ENCODE assay signal across 8 cellular contexts in the genomic region with DNA sequence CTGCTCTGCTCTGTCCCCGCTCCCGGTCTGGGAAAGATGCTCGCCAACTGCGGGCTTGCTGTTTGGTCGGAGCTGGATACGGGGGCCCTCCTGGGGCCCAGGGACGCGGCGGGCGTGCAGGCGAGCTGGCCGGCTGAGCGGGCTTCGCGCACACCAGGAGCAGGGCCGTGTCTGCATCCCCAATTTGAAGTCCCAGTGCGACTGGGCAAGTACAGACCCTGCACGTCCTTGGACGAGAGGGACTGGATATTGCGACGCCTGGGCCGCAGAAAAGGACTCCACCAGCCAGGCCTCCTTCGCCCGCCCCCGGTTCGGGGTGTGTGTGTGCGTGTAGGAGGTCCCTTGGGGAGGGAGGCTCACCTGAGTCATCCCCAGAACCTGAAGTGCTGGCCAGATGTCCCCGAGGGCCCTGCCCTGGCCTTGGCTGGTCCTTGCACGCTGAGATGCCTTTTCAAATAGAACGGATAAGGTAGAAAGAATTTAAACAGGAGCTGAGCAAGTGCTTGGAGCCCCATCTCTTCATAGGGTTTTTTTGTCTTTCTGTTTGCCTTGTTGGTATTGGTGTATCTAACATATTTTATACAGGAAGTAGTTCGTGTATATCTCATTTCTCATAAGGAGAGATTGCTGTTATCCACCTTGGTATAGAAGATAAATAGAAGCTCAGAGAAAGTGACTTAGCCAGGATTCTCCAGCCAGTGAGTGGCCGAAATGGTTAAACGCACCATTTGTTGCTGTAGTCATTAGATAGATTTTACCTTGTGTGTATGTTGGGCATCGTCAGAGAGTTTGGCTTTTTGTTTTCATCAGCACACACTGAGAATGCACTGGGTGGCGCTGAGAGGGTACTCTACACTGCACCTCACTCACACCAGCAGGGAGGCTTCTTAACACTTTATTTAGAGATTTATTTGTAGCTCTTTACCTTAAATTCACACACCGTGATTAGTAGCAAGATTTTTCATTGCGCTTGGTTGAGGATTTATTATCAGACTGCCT. TPM values are rescaled to one million over a fixed set of nuclear protein-coding genes. Genes with fewer than 3 reads are reported as not detected.
DNase-seq lines count a peak whose midpoint lies in the region; ATAC-seq and TF ChIP-seq lines count a peak whose summit lies in the region.

No MANE protein-coding gene starts in this region.

- ATAC-seq in GM18517 (IDR thresholded peaks at IDR 0.05; ENCODE audit: unreplicated experiment) (peak; percentile 32), HG03025 (IDR thresholded peaks at IDR 0.05; ENCODE audit: low FRiP score, unreplicated experiment) (peak; percentile 37)

- H3K4me3 ChIP-seq in astrocyte of the spinal cord (ENCODE audit: low read depth, low read length) = peak overlapping the region; percentile 73

- DNase-seq in AG20443 (ENCODE audit: low spot score) (peak; percentile 75), RPMI7951 (ENCODE audit: low read depth) (peak; percentile 45), astrocyte of the spinal cord (ENCODE audit: low read depth, low spot score) (peak; percentile 34), kidney glomerular epithelial cell (lab: John Stamatoyannopoulos, UW) (peak; percentile 5), NCI-H524 (lab: John Stamatoyannopoulos, UW) (no peak)
- peak in 2 of 3 experiments; percentile 21 to 33 for DNase-seq in stimulated activated CD4-positive, alpha-beta T cell treated with anti-CD3 and anti-CD28 coated beads, TNF-alpha, amount 100 ng/mL, for 24 hours (ENCODE audit: low read depth in 3 of 3)

- in situ Hi-C loops in astrocyte of the spinal cord (cut with HindIII; ENCODE audit: low sequenced_read_pairs) = no loop called here

- no peak for TF ChIP-seq CTCF in astrocyte of the spinal cord (IDR thresholded peaks at IDR 0.05; ENCODE audit: low read depth, low read length)

RNA-seq across cellular contexts. Expression of a gene that starts 1.1 kb away (rescaled TPM):
- 12.0 and 14.0 TPM in 2 replicates for total RNA-seq in RPMI7951 (2014; rRNA removed; shearing (Covaris generic))

RNA-seq across cellular contexts. Expression of a gene that starts 54.9 kb away (rescaled TPM):
- total RNA-seq in RPMI7951 (2014; rRNA removed; shearing (Covaris generic)) = 16.6 and 21.8 TPM in 2 replicates

Comparison
In these comparisons a context has a peak if more than half of its experiments do, and no peak if none do; other contexts are left out.
1. DNase-seq: peak in AG20443 (single experiment), RPMI7951 (single experiment), astrocyte of the spinal cord (single experiment), kidney glomerular epithelial cell (single experiment) and stimulated activated CD4-positive, alpha-beta T cell treated with anti-CD3 and anti-CD28 coated beads, TNF-alpha, amount 100 ng/mL, for 24 hours (2 of 3); none in NCI-H524 (0 of 2).